In the genomic region with DNA sequence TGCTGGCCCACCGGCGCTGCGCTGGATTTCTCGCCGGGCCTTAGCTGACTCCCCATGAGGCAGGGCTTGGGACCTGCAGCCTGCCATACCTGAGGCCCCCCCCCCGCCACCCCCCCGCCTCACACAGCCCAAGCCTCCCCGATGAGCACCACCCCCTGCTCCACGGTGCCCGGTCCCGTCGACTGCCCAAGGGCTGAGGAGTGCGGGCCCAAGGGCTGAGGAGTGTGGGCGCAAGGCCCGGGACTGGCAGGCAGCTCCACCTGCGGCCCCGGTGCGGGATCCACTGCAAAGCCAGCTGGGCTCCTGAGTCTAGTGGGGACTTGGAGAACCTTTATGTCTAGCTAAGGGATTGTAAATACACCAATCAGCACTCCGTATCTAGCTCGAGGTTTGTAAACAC, we compare ENCODE assay signal across 5 cellular contexts. TPM values are rescaled to one million over a fixed set of nuclear protein-coding genes. Genes with fewer than 3 reads are reported as not detected.
DNase-seq lines count a peak whose midpoint lies in the region; ATAC-seq and TF ChIP-seq lines count a peak whose summit lies in the region.
"Not testable (repeated sequence)": the region's sequence is repeated elsewhere in the genome, so short reads cannot be mapped to it uniquely, and the experiment has no call there.

No MANE protein-coding gene starts in this region.

- not testable (repeated sequence) for H3K4me3 ChIP-seq in HEK293 (ENCODE audit: low read depth, low read length); endodermal cell (ENCODE audit: low read length); lower lobe of right lung; neural progenitor cell; trophoblast cell (ENCODE audit: low read depth, low read length)

- H3K4me1 ChIP-seq in HEK293 (ENCODE audit: control insufficient read depth, insufficient read depth, low read length) (peaks cover 12% of the 10 kb centered on the region), lower lobe of right lung (peaks cover 41% of the 10 kb centered on the region)
- H3K4me1 ChIP-seq in endodermal cell (ENCODE audit: control insufficient read depth, insufficient read depth, low read length); neural progenitor cell; trophoblast cell (ENCODE audit: control insufficient read depth in 1 of 2, insufficient read depth in 2 of 2, low read length in 2 of 2): not testable (repeated sequence)

- peak; percentile 54 for DNase-seq in endodermal cell
- not testable (repeated sequence) for DNase-seq in lower lobe of right lung; neural progenitor cell (ENCODE audit: low spot score); trophoblast cell

- not testable (repeated sequence) for H2BK120ac ChIP-seq in trophoblast cell (ENCODE audit: insufficient read depth, low read length, poor library complexity)

- H3K27ac Mint-ChIP-seq in endodermal cell, result not testable (repeated sequence)
- peak overlapping the region; percentile 82 for H3K27ac Mint-ChIP-seq in neural progenitor cell

- H2AK5ac ChIP-seq in trophoblast cell (ENCODE audit: low read length), result not testable (repeated sequence)

- H3K79me2 ChIP-seq in neural progenitor cell (ENCODE audit: low read depth), result peaks cover 100% of the 10 kb centered on the region
- not testable (repeated sequence) for H3K79me2 ChIP-seq in trophoblast cell (ENCODE audit: control insufficient read depth, insufficient read depth, low read length, poor library complexity)

- intact Hi-C loops in lower lobe of right lung (cut with DNase I), result not testable (repeated sequence)

- not testable (repeated sequence) for H2BK12ac ChIP-seq in trophoblast cell (ENCODE audit: low read length)

- H4K12ac ChIP-seq in trophoblast cell (ENCODE audit: low read depth, low read length), result not testable (repeated sequence)

- H3K23ac ChIP-seq in trophoblast cell (ENCODE audit: low read length), result not testable (repeated sequence)

- peak overlapping the region; percentile 93 for H3K4ac ChIP-seq in trophoblast cell (ENCODE audit: low read depth, low read length)

- not testable (repeated sequence) for H3K9me3 ChIP-seq in HEK293 (ENCODE audit: control insufficient read depth, insufficient read depth, low read depth, low read length); lower lobe of right lung; neural progenitor cell (ENCODE audit: low read depth); trophoblast cell (ENCODE audit: insufficient read depth, low read depth, low read length)
- peaks cover 14% of the 10 kb centered on the region for H3K9me3 ChIP-seq in endodermal cell (ENCODE audit: control insufficient read depth, low read length)

- H3K36me3 ChIP-seq in HEK293 (ENCODE audit: control insufficient read depth in 2 of 2, insufficient read depth in 1 of 2, low read length in 2 of 2); lower lobe of right lung; neural progenitor cell; trophoblast cell (ENCODE audit: control insufficient read depth in 1 of 2, insufficient read depth in 2 of 2, low read length in 2 of 2): not testable (repeated sequence)
- peaks cover 26% of the 10 kb centered on the region for H3K36me3 ChIP-seq in endodermal cell (ENCODE audit: control insufficient read depth, insufficient read depth, low read length)

- not testable (repeated sequence) for H3K9me3 Mint-ChIP-seq in endodermal cell, neural progenitor cell

- POLR2A ChIA-PET in HEK293 (lab: Yijun Ruan, JAX), result interaction anchor here (0.9 to 2.5 kb wide), 5 partner anchors 9 to 222 kb away, joined by 3 to 9 read pairs (median 3); a partner anchor contains a TSS

- not testable (repeated sequence) for H4K8ac ChIP-seq in trophoblast cell (ENCODE audit: low read depth, low read length)

- CTCF ChIA-PET in HEK293 (lab: Yijun Ruan, JAX), result interaction anchor here (0.8 to 1.1 kb wide), 3 partner anchors 8 to 25 kb away, joined by 3 read pairs; no protein-coding TSS in a partner anchor

- ATAC-seq in lower lobe of right lung, result peak; percentile 38 to 54

- not testable (repeated sequence) for H2AFZ ChIP-seq in neural progenitor cell (replicated peaks); trophoblast cell (ENCODE audit: insufficient read depth, low read length, poor library complexity)

- H3F3A ChIP-seq in neural progenitor cell (ENCODE audit: low read depth), result not testable (repeated sequence)

- H3K9ac ChIP-seq in endodermal cell (ENCODE audit: extremely low read depth, low read length, poor library complexity, severe bottlenecking); neural progenitor cell; trophoblast cell (ENCODE audit: low read length): not testable (repeated sequence)

- H3K14ac ChIP-seq in trophoblast cell (ENCODE audit: low read length), result not testable (repeated sequence)

- WGBS in endodermal cell (ENCODE audit: insufficient coverage in 1 of 2, insufficient read length in 1 of 2), 2 experiments, result 91 to 94% methylated on average over 3 to 19 of the region's 20 CpGs
- WGBS in trophoblast cell (ENCODE audit: extremely low coverage, insufficient coverage, insufficient read length), result no CpG with 5 or more reads among the region's 20 CpGs

- H4K91ac ChIP-seq in trophoblast cell (ENCODE audit: low read depth, low read length), result not testable (repeated sequence)

- H3K4me2 ChIP-seq in neural progenitor cell; trophoblast cell (ENCODE audit: low read length): not testable (repeated sequence)

- not testable (repeated sequence) for TF ChIP-seq CTCF in HEK293 (tag by site-specific recombination; IDR thresholded peaks at IDR 0.05); endodermal cell (conservative IDR thresholded peaks at IDR 0.05); lower lobe of right lung (IDR thresholded peaks at IDR 0.05); neural progenitor cell (IDR thresholded peaks at IDR 0.05)

- not testable (repeated sequence) for H3K27me3 Mint-ChIP-seq in endodermal cell (ENCODE audit: insufficient read depth); neural progenitor cell (ENCODE audit: insufficient read depth, low read depth)

- H3K36me3 Mint-ChIP-seq in endodermal cell (ENCODE audit: low read depth) (peaks cover 14% of the 10 kb centered on the region), neural progenitor cell (peaks cover 14% of the 10 kb centered on the region)

- not testable (repeated sequence) for H2BK5ac ChIP-seq in trophoblast cell (ENCODE audit: low read depth, low read length, poor library complexity)

- not testable (repeated sequence) for H3K4me3 Mint-ChIP-seq in endodermal cell, neural progenitor cell

- not testable (repeated sequence) for H3K27me3 ChIP-seq in endodermal cell (ENCODE audit: control insufficient read depth, insufficient read depth, low read length, poor library complexity, severe bottlenecking); lower lobe of right lung (ENCODE audit: low read depth); neural progenitor cell; trophoblast cell (ENCODE audit: insufficient read depth, low read length)

- H3K27ac ChIP-seq in HEK293 (ENCODE audit: extremely low read depth, low read depth, low read length); endodermal cell (ENCODE audit: low read depth, low read length); lower lobe of right lung; neural progenitor cell; trophoblast cell (ENCODE audit: low read depth, low read length): not testable (repeated sequence)

- H3K79me1 ChIP-seq in trophoblast cell (ENCODE audit: low read length), result not testable (repeated sequence)

- not testable (repeated sequence) for H4K20me1 ChIP-seq in neural progenitor cell (ENCODE audit: low read depth)

- not testable (repeated sequence) for H3K18ac ChIP-seq in trophoblast cell (ENCODE audit: low read length)

- not testable (repeated sequence) for H3K4me1 Mint-ChIP-seq in endodermal cell, neural progenitor cell

TF ChIP-seq in HEK293, 187 proteins besides CTCF, POLR2A, EP300 and RAD21:
- TF ChIP-seq ZNF202 (tag by site-specific recombination; IDR thresholded peaks at IDR 0.05; ENCODE audit: borderline replicate concordance), result peak; percentile 3; the same call in 1 of the 2 replicates
TF ChIP-seq in HEK293: peak in this region for 1; not testable (repeated sequence) for 186.

RNA-seq across cellular contexts. Expression of a gene that starts 13.8 kb away (rescaled TPM):
- 10 to 100 TPM in 1 of 2 donors, 1 to 10 TPM in 1; 9.4 to 13.0 TPM for total RNA-seq in endodermal cell
- 16.7 TPM for polyA plus RNA-seq in endodermal cell (2013, experiment 1 of 2)
- polyA plus RNA-seq in endodermal cell (2013, experiment 2 of 2), result 14.9 TPM
- total RNA-seq in lower lobe of right lung, result 21.3 TPM
- 16.6 and 22.9 TPM in 2 replicates for total RNA-seq in neural progenitor cell (ENCODE audit: low replicate concordance)
- polyA plus RNA-seq in trophoblast cell (2013), result 40.5 and 43.3 TPM in 2 replicates
